In genomic region chr16:50152807-50153647, GRCh38 we compare ENCODE assay signal across 8 cellular contexts.
DNase-seq lines count a peak whose midpoint lies in the region; ATAC-seq lines count a peak whose summit lies in the region.

Gene TENT4B (plus strand): TSS chr16:50153306. CDS start chr16:50153622, 316 bp downstream.

- ATAC-seq in GM18511 (IDR thresholded peaks at IDR 0.05; ENCODE audit: unreplicated experiment), result peak; percentile 77
- ATAC-seq in HG02981 (IDR thresholded peaks at IDR 0.05; ENCODE audit: unreplicated experiment), result peak; percentile 66

- H3K27ac ChIP-seq in caudate nucleus (ENCODE audit: low read depth, low read length), result peak within 1 kb of the TSS; percentile 99

- DNase-seq in 8988T, result peak; percentile 97
- DNase-seq in NCI-H2171 (lab: John Stamatoyannopoulos, UW), result peak; percentile 74
- DNase-seq in activated CD4-positive, CD25-positive, alpha-beta regulatory T cell treated with anti-CD3 and anti-CD28 coated beads, Interleukin-2, amount 50 U/mL, for 16 hours (ENCODE audit: low read depth, low spot score), result peak; percentile 76
- peak in 60 of 61 donors; percentile 19 to 96 (median 84) for DNase-seq in caudate nucleus (lab: John Stamatoyannopoulos, UW)
- peak; percentile 87 for DNase-seq in islet precursor cell
- peak; percentile 84 for DNase-seq in stimulated activated CD4-positive, alpha-beta T cell treated with anti-CD3 and anti-CD28 coated beads, Interleukin-12 subunit alpha, Interleukin-12 subunit beta, amount 100 ng/mL, for 4 hours

Comparison
In these comparisons a context has a peak if more than half of its experiments do, and no peak if none do; other contexts are left out.
1. Peak in every context shown above with its lines: DNase-seq, ATAC-seq and H3K27ac ChIP-seq.